ENCODE assay signal across 9 cellular contexts in genomic region chr20:34475979-34476736, GRCh38. TPM values are rescaled to one million over a fixed set of nuclear protein-coding genes. Genes with fewer than 3 reads are reported as not detected.
DNase-seq lines count a peak whose midpoint lies in the region; ATAC-seq and TF ChIP-seq lines count a peak whose summit lies in the region.
"Had no signal": no experiment of that assay in that cellular context is flagged by ENCODE, and none has a peak within 500 bp of the region (broad histone marks: within the 10 kb centered on the region; RNA-seq: fewer than 3 reads in every experiment).

No MANE protein-coding gene starts in this region.

- no peaks in the 10 kb centered on the region for H3K9me3 Mint-ChIP-seq in CD4-positive, CD25-positive, alpha-beta regulatory T cell

- H3K27ac Mint-ChIP-seq in CD4-positive, CD25-positive, alpha-beta regulatory T cell: no peak overlapping the region

- peak; percentile 11 to 15 (median 13) for DNase-seq in CD4-positive, CD25-positive, alpha-beta regulatory T cell
- peak; percentile 21 for DNase-seq in IMR-90
- DNase-seq in activated naive CD4-positive, alpha-beta T cell treated with anti-CD3 and anti-CD28 coated beads, Interleukin-2, amount 50 U/mL, for 16 hours: peak; percentile 24
- DNase-seq in heart left ventricle: peak; percentile 52 to 73 (median 57)
- peak in 1 of 2 donors; percentile 27 for DNase-seq in gastrocnemius medialis
- DNase-seq in dedifferentiated amniotic fluid mesenchymal stem cell (ENCODE audit: extremely low spot score): no peak
- DNase-seq in PC-9: no peak

- peak overlapping the region in 1 of 2 experiments; percentile 20; a peak in 1 of 4 replicates for H4K8ac ChIP-seq in IMR-90 (ENCODE audit: low read depth in 2 of 2, low read length in 2 of 2)

- BruUV-seq in IMR-90 (replicated peaks; lab: Mats Ljungman, UMichigan): no TSS peak
- BruUV-seq in PC-9 (replicated peaks; lab: Mats Ljungman, UMichigan): no TSS peak

- no peak overlapping the region for H2AK5ac ChIP-seq in IMR-90 (ENCODE audit: low read depth, low read length)

- H3K4me1 ChIP-seq in CD4-positive, CD25-positive, alpha-beta regulatory T cell (ENCODE audit: control insufficient read depth, insufficient read depth, low read length, poor library complexity, severe bottlenecking): peaks cover 6% of the 10 kb centered on the region
- H3K4me1 ChIP-seq in IMR-90 (ENCODE audit: control insufficient read depth, insufficient read depth, low read length) (peaks cover 2% of the 10 kb centered on the region; the same call in 1 of the 2 replicates), heart left ventricle (peaks cover 0 to 29% (median 16%) of the 10 kb centered on the region in 12 donors), gastrocnemius medialis (peaks cover 13% of the 10 kb centered on the region in 2 donors), PC-9 (replicated peaks; ENCODE audit: insufficient read depth) (peaks cover 8% of the 10 kb centered on the region; the same call in 1 of the 2 replicates)

- POLR2A ChIA-PET in IMR-90 (lab: Charles Lee; ENCODE audit: unreplicated experiment): no interaction called here
- POLR2A ChIA-PET in PC-9 (lab: Charles Lee; ENCODE audit: unreplicated experiment): no interaction called here

- H3K36me3 Mint-ChIP-seq in CD4-positive, CD25-positive, alpha-beta regulatory T cell: peaks cover 34% of the 10 kb centered on the region

- no peak overlapping the region for H4K91ac ChIP-seq in IMR-90 (ENCODE audit: insufficient read depth, low read depth, low read length)

- H3K4me3 Mint-ChIP-seq in CD4-positive, CD25-positive, alpha-beta regulatory T cell: peak overlapping the region in 1 of 4 donors; percentile 30

- H3K9me1 ChIP-seq in IMR-90 (ENCODE audit: insufficient read depth, low read length): no peaks in the 10 kb centered on the region

- no peak overlapping the region for H2AFZ ChIP-seq in IMR-90 (replicated peaks; ENCODE audit: low read length, poor library complexity)
- no peak overlapping the region for H2AFZ ChIP-seq in PC-9

- H3K27me3 ChIP-seq in CD4-positive, CD25-positive, alpha-beta regulatory T cell (ENCODE audit: control insufficient read depth, insufficient read depth, low read length): no peaks in the 10 kb centered on the region
- no peaks in the 10 kb centered on the region for H3K27me3 ChIP-seq in IMR-90 (ENCODE audit: control insufficient read depth, insufficient read depth, low read length)
- no peaks in the 10 kb centered on the region for H3K27me3 ChIP-seq in heart left ventricle
- H3K27me3 ChIP-seq in gastrocnemius medialis: no peaks in the 10 kb centered on the region
- no peaks in the 10 kb centered on the region for H3K27me3 ChIP-seq in PC-9 (ENCODE audit: insufficient read depth, low read depth)

- H3K18ac ChIP-seq in IMR-90 (ENCODE audit: low read depth, low read length): no peak overlapping the region

- no peak overlapping the region for H2BK120ac ChIP-seq in IMR-90 (ENCODE audit: low read depth, low read length)

- intact Hi-C loops in IMR-90 (cut with micrococcal nuclease) (loop anchor here (5.0 to 10.0 kb wide), 2 partner anchors 164 to 281 kb away; no protein-coding TSS in a partner anchor), heart left ventricle (cut with DNase I) (loop anchor here in 6 of 10 donors (2.0 to 10.0 kb wide), 5 partner anchors 49 to 164 kb away; no protein-coding TSS in a partner anchor), gastrocnemius medialis (cut with DNase I; ENCODE audit: low total_unique reads) (loop anchor here (2.0 kb wide), 1 partner anchor 163 kb away; no protein-coding TSS in a partner anchor), PC-9 (cut with micrococcal nuclease; ENCODE audit: unreplicated experiment) (no loop called here)

- H3K27me3 Mint-ChIP-seq in CD4-positive, CD25-positive, alpha-beta regulatory T cell: no peaks in the 10 kb centered on the region

- H3K27ac ChIP-seq in CD4-positive, CD25-positive, alpha-beta regulatory T cell (ENCODE audit: insufficient read depth, low read length, poor library complexity, severe bottlenecking): no peak overlapping the region
- H3K27ac ChIP-seq in IMR-90 (ENCODE audit: insufficient read depth, low read length) (no peak overlapping the region), heart left ventricle (peak overlapping the region in 2 of 12 donors; percentile 15 to 31), gastrocnemius medialis (peak overlapping the region in 1 of 4 donors; percentile 29), PC-9 (no peak overlapping the region)

- H3K56ac ChIP-seq in IMR-90 (ENCODE audit: extremely low read depth, insufficient read depth, low read length): no peak overlapping the region

- peaks cover 46% of the 10 kb centered on the region for H3K36me3 ChIP-seq in CD4-positive, CD25-positive, alpha-beta regulatory T cell (ENCODE audit: control insufficient read depth, insufficient read depth, low read length)
- peaks cover 19% of the 10 kb centered on the region for H3K36me3 ChIP-seq in IMR-90 (ENCODE audit: control insufficient read depth, insufficient read depth, low read length)
- H3K36me3 ChIP-seq in heart left ventricle: peaks cover 0 to 71% (median 49%) of the 10 kb centered on the region in 9 donors
- H3K36me3 ChIP-seq in gastrocnemius medialis: peaks cover 0 to 33% of the 10 kb centered on the region in 2 donors
- H3K36me3 ChIP-seq in PC-9 (ENCODE audit: low read depth): peaks cover 55% of the 10 kb centered on the region

- H3K79me1 ChIP-seq in IMR-90 (ENCODE audit: low read depth in 1 of 2, low read length in 2 of 2): peaks cover 11 to 30% of the 10 kb centered on the region in 2 experiments

- peaks cover 8 to 12% (median 11%) of the 10 kb centered on the region in 4 donors for H3K4me1 Mint-ChIP-seq in CD4-positive, CD25-positive, alpha-beta regulatory T cell

- no peak overlapping the region for H2BK20ac ChIP-seq in IMR-90 (ENCODE audit: low read depth, low read length)

- no peak overlapping the region for H4K5ac ChIP-seq in IMR-90 (ENCODE audit: low read depth, low read length)

- peak overlapping the region; percentile 20; the same call in 1 of the 2 replicates for H3K14ac ChIP-seq in IMR-90 (replicated peaks; ENCODE audit: low read depth, low read length)

- 0 out of 2 replicates have a peak, but pooled peaks cover 3% of the 10 kb centered on the region for H3K79me2 ChIP-seq in PC-9 (ENCODE audit: low read depth)

- H4K20me1 ChIP-seq in IMR-90 (ENCODE audit: insufficient read depth, low read length) (peaks cover 11% of the 10 kb centered on the region), PC-9 (ENCODE audit: insufficient read depth) (peaks cover 21% of the 10 kb centered on the region)

- peak overlapping the region; percentile 42; the same call in 1 of the 2 replicates for H3K4me2 ChIP-seq in IMR-90 (ENCODE audit: low read depth, low read length)
- H3K4me2 ChIP-seq in PC-9: no peak overlapping the region

- WGBS in IMR-90 (ENCODE audit: extremely low coverage in 2 of 2, insufficient read length in 1 of 2), 2 experiments: 0% methylated on average over 9 of the region's 38 CpGs; no CpG with 5 or more reads in 1 of the 2 experiments
- WGBS in heart left ventricle, 4 donors: 18 to 26% (median 21%) methylated on average over 38 of the region's 38 CpGs

- no peak overlapping the region for H2BK5ac ChIP-seq in IMR-90 (ENCODE audit: low read depth, low read length, poor library complexity, severe bottlenecking)

- ATAC-seq in CD4-positive, CD25-positive, alpha-beta regulatory T cell (ENCODE audit: low read depth in 2 of 2): peak; percentile 50 to 60
- ATAC-seq in IMR-90 (ENCODE audit: low read depth): peak; percentile 95
- peak in 3 of 4 donors; percentile 76 to 94 (median 86) for ATAC-seq in heart left ventricle
- peak; percentile 54 to 78 for ATAC-seq in gastrocnemius medialis
- no peak for ATAC-seq in HG03457 (IDR thresholded peaks at IDR 0.05; ENCODE audit: unreplicated experiment)
- ATAC-seq: HCT116 had no signal

- TF ChIP-seq POLR2A in IMR-90 (IDR thresholded peaks at IDR 0.05; ENCODE audit: low read depth, low read length): no peak
- no peak for TF ChIP-seq POLR2A in heart left ventricle (IDR thresholded peaks at IDR 0.05)
- no peak for TF ChIP-seq POLR2A in gastrocnemius medialis (IDR thresholded peaks at IDR 0.05)

- peak overlapping the region; percentile 87 for H3K23ac ChIP-seq in IMR-90 (ENCODE audit: low read depth, low read length)

- no peaks in the 10 kb centered on the region for H3K9me2 ChIP-seq in PC-9 (ENCODE audit: insufficient read depth)

- peaks cover 58% of the 10 kb centered on the region for H3F3A ChIP-seq in PC-9 (ENCODE audit: insufficient read depth, low read depth)

- peak; percentile 54 for TF ChIP-seq RAD21 in IMR-90 (IDR thresholded peaks at IDR 0.05; ENCODE audit: low read length)

- H3K9ac ChIP-seq in IMR-90 (ENCODE audit: low read depth, low read length): no peak overlapping the region

- H3K4me3 ChIP-seq in CD4-positive, CD25-positive, alpha-beta regulatory T cell (ENCODE audit: low read depth, low read length): peak overlapping the region; percentile 43
- H3K4me3 ChIP-seq in IMR-90 (ENCODE audit: insufficient read depth, low read depth, low read length) (no peak overlapping the region), heart left ventricle (peak overlapping the region in 2 of 12 donors; percentile 7 to 15), gastrocnemius medialis (no peak overlapping the region), PC-9 (no peak overlapping the region)

- CTCF ChIA-PET in IMR-90 (lab: Yijun Ruan, JAX): interaction anchor here (0.6 to 1.2 kb wide), 2 partner anchors 164 to 171 kb away, joined by 3 to 4 read pairs; no protein-coding TSS in a partner anchor
- CTCF ChIA-PET in PC-9 (lab: Charles Lee): no interaction called here

- H3K4ac ChIP-seq in IMR-90 (ENCODE audit: low read depth, low read length): peak overlapping the region; percentile 25; the same call in 1 of the 2 replicates

- TF ChIP-seq CTCF in IMR-90 (conservative IDR thresholded peaks at IDR 0.05; ENCODE audit: low read depth, low read length): peak; percentile 74
- peak; percentile 49 to 88 (median 68) for TF ChIP-seq CTCF in heart left ventricle (IDR thresholded peaks at IDR 0.05)
- peak; percentile 38 to 75 (median 53) for TF ChIP-seq CTCF in gastrocnemius medialis (IDR thresholded peaks at IDR 0.05 in 4 of 5, conservative IDR thresholded peaks at IDR 0.05 in 1 of 5)
- TF ChIP-seq CTCF in PC-9 (conservative IDR thresholded peaks at IDR 0.05): no peak

- H2BK15ac ChIP-seq in IMR-90 (ENCODE audit: low read depth, low read length): no peak overlapping the region

- no peaks in the 10 kb centered on the region for H3K9me3 ChIP-seq in CD4-positive, CD25-positive, alpha-beta regulatory T cell (ENCODE audit: control insufficient read depth in 2 of 2, low read length in 2 of 2)
- H3K9me3 ChIP-seq in IMR-90 (ENCODE audit: control insufficient read depth, insufficient read depth, low read length) (no peaks in the 10 kb centered on the region), heart left ventricle (no peaks in the 10 kb centered on the region), gastrocnemius medialis (no peaks in the 10 kb centered on the region), PC-9 (ENCODE audit: insufficient read depth, low read depth) (no peaks in the 10 kb centered on the region)

- in situ Hi-C loops in IMR-90 (cut with MboI; ENCODE audit: low sequenced_read_pairs) (loop anchor here (10.0 kb wide), 1 partner anchor 161 kb away; no protein-coding TSS in a partner anchor), gastrocnemius medialis (cut with MboI; ENCODE audit: low sequenced_read_pairs in 4 of 4) (no loop called here)

- dilution Hi-C loops in IMR-90 (cut with HindIII; ENCODE audit: low sequenced_read_pairs, unreplicated experiment): no loop called here

- H2AK9ac ChIP-seq in IMR-90 (replicated peaks; ENCODE audit: low read depth, low read length, poor library complexity): no peak overlapping the region

RNA-seq across cellular contexts. Expression of gene DYNLRB1, which starts 40.1 kb away (rescaled TPM):
- 82.6 TPM for total RNA-seq in CD4-positive, CD25-positive, alpha-beta regulatory T cell
- 100 to 1,000 TPM; 317 to 369 (median 354) TPM for polyA plus RNA-seq in CD4-positive, CD25-positive, alpha-beta regulatory T cell
- total RNA-seq in IMR-90 (2012; rRNA removed) (78.0 and 82.4 TPM in 2 replicates), heart left ventricle (100 to 1,000 TPM; 129 to 376 (median 145) TPM), gastrocnemius medialis (100 to 1,000 TPM; 115 to 216 (median 142) TPM), PC-9 (2021) (145 and 179 TPM in 2 replicates)
- polyA plus RNA-seq in IMR-90 (2012; rRNA removed) (380 and 406 TPM in 2 replicates), heart left ventricle (100 to 1,000 TPM; 200 to 405 TPM)
- 425 and 634 TPM in 2 replicates for polyA plus RNA-seq in IMR-90 (2012; cell fraction: cytosol; rRNA removed)
- polyA plus RNA-seq in IMR-90 (2012; cell fraction: nucleus; rRNA removed; ENCODE audit: low replicate concordance): 82.6 and 188 TPM in 2 replicates

Comparison
In these comparisons a context has a peak if more than half of its experiments do, and no peak if none do; other contexts are left out.
1. DNase-seq: peak in CD4-positive, CD25-positive, alpha-beta regulatory T cell (3 of 3), IMR-90 (single experiment), activated naive CD4-positive, alpha-beta T cell treated with anti-CD3 and anti-CD28 coated beads, Interleukin-2, amount 50 U/mL, for 16 hours (single experiment) and heart left ventricle (5 of 5); none in dedifferentiated amniotic fluid mesenchymal stem cell (single experiment) and PC-9 (0 of 2).